9 cellular contexts compared by ENCODE assay signal in genomic region chr12:42097971-42098370, GRCh38. TPM values are rescaled to one million over a fixed set of nuclear protein-coding genes. Genes with fewer than 3 reads are reported as not detected.
DNase-seq lines count a peak whose midpoint lies in the region; ATAC-seq, FAIRE-seq and TF ChIP-seq lines count a peak whose summit lies in the region.
"Had no signal": no experiment of that assay in that cellular context is flagged by ENCODE, and none has a peak within 500 bp of the region (broad histone marks: within the 10 kb centered on the region; RNA-seq: fewer than 3 reads in every experiment).

No MANE protein-coding gene starts in this region.

- DNase-seq in HepG2 (ENCODE audit: low spot score) (no peak), small intestine (peak; percentile 79), SHP77 treated with DMSO at 0.1 percent for 48 hours (lab: John Stamatoyannopoulos, UW) (no peak), LoVo (ENCODE audit: low spot score) (no peak)

- H3K27ac Mint-ChIP-seq in activated T-helper 17 cell treated with anti-CD3 and anti-CD28 coated beads, Interleukin-2, amount 50 U/mL, for 72 hours, result peak overlapping the region; percentile 85
- H3K27ac Mint-ChIP-seq: nephron had no signal

- no peak for TF ChIP-seq EP300 in HepG2 (IDR thresholded peaks at IDR 0.05; ENCODE audit: low read depth in 2 of 2, low read length in 2 of 2)
- TF ChIP-seq EP300 in HepG2 (CRISPR knock-in tag; IDR thresholded peaks at IDR 0.05; ENCODE audit: borderline replicate concordance), result no peak
- no peak for TF ChIP-seq EP300 in gastroesophageal sphincter (IDR thresholded peaks at IDR 0.05)

- peaks cover 25% of the 10 kb centered on the region for H3K4me1 Mint-ChIP-seq in activated T-helper 17 cell treated with anti-CD3 and anti-CD28 coated beads, Interleukin-2, amount 50 U/mL, for 72 hours
- H3K4me1 Mint-ChIP-seq: nephron had no signal

- POLR2A ChIA-PET in HepG2 (lab: Yijun Ruan, JAX), result no interaction called here

- TF ChIP-seq RAD21 in liver (IDR thresholded peaks at IDR 0.05) (no peak), HepG2 (CRISPR knock-in tag; IDR thresholded peaks at IDR 0.05) (no peak)

- no peaks in the 10 kb centered on the region for H3K27me3 ChIP-seq in liver (ENCODE audit: control insufficient read depth in 4 of 4, insufficient read depth in 4 of 4, low read length in 3 of 4)
- no peaks in the 10 kb centered on the region; a peak in 1 of 5 replicates for H3K27me3 ChIP-seq in HepG2 (ENCODE audit: control insufficient read depth in 1 of 2, insufficient read depth in 2 of 2, low read length in 2 of 2)
- H3K27me3 ChIP-seq in small intestine (ENCODE audit: control insufficient read depth in 2 of 2, insufficient read depth in 2 of 2, low read length in 2 of 2), result no peaks in the 10 kb centered on the region
- no peaks in the 10 kb centered on the region for H3K27me3 ChIP-seq in gastroesophageal sphincter

- WGBS in liver, result 70% methylated on average over 5 of the region's 5 CpGs
- WGBS in HepG2 (ENCODE audit: low lambda C conversion rate), result 94% methylated on average over 5 of the region's 5 CpGs
- WGBS in small intestine, 3 donors, result 7 to 24% (median 9%) methylated on average over 5 of the region's 5 CpGs
- 59 to 72% methylated on average over 5 of the region's 5 CpGs for WGBS in gastroesophageal sphincter (ENCODE audit: low coverage in 1 of 2), 2 donors

- no peaks in the 10 kb centered on the region for H3K9me3 ChIP-seq in liver (ENCODE audit: control insufficient read depth in 4 of 4, low read length in 3 of 4)
- H3K9me3 ChIP-seq in HepG2 (ENCODE audit: low read length), result no peaks in the 10 kb centered on the region
- no peaks in the 10 kb centered on the region for H3K9me3 ChIP-seq in small intestine (ENCODE audit: control insufficient read depth, low read depth)
- H3K9me3 ChIP-seq in gastroesophageal sphincter, result no peaks in the 10 kb centered on the region

- peaks cover 28% of the 10 kb centered on the region for H3K36me3 Mint-ChIP-seq in activated T-helper 17 cell treated with anti-CD3 and anti-CD28 coated beads, Interleukin-2, amount 50 U/mL, for 72 hours (ENCODE audit: low read depth)

- TF ChIP-seq CTCF in liver (IDR thresholded peaks at IDR 0.05; ENCODE audit: low read depth, low read length, missing input control), result no peak
- no peak for TF ChIP-seq CTCF in HepG2 (CRISPR knock-in tag; IDR thresholded peaks at IDR 0.05)
- TF ChIP-seq CTCF in gastroesophageal sphincter (IDR thresholded peaks at IDR 0.05), result no peak

- BruUV-seq in HepG2 (replicated peaks; lab: Mats Ljungman, UMichigan), result no TSS peak

- no peaks in the 10 kb centered on the region for H3K79me2 ChIP-seq in HepG2 (ENCODE audit: insufficient read depth, low read length)

- CTCF ChIA-PET in HepG2 (lab: Yijun Ruan, JAX; ENCODE audit: low intra/inter-chr PET ratio, low total read pairs), result no interaction called here

- no peaks in the 10 kb centered on the region for H4K20me1 ChIP-seq in HepG2 (ENCODE audit: insufficient read depth, low read length)

- in situ Hi-C loops in HepG2 (cut with HindIII; ENCODE audit: extremely low pct_ligation_motif_present, low pct_unique_long_range_greater_than_20kb), result no loop called here

- no peak overlapping the region for H3K4me2 ChIP-seq in HepG2 (ENCODE audit: low read depth, low read length)

- H3K9me3 Mint-ChIP-seq in activated T-helper 17 cell treated with anti-CD3 and anti-CD28 coated beads, Interleukin-2, amount 50 U/mL, for 72 hours, result no peaks in the 10 kb centered on the region
- H3K9me3 Mint-ChIP-seq: nephron had no signal

- H3K36me3 ChIP-seq in liver (ENCODE audit: control insufficient read depth in 4 of 4, insufficient read depth in 3 of 4, low read depth in 1 of 4, low read length in 3 of 4), result peaks cover 0 to 4% (median 0%) of the 10 kb centered on the region in 4 donors
- H3K36me3 ChIP-seq in HepG2 (replicated peaks in 1 of 2; ENCODE audit: control insufficient read depth in 1 of 2, insufficient read depth in 2 of 2, low read length in 2 of 2), result no peaks in the 10 kb centered on the region; a peak in 1 of 5 replicates
- H3K36me3 ChIP-seq in small intestine (ENCODE audit: control insufficient read depth in 2 of 2, insufficient read depth in 2 of 2, low read length in 2 of 2), result peaks cover 0 to 2% of the 10 kb centered on the region in 2 donors
- peaks cover 0 to 31% of the 10 kb centered on the region in 2 donors for H3K36me3 ChIP-seq in gastroesophageal sphincter

- FAIRE-seq in HepG2 (lab: Jason Lieb, UNC), result no peak
- no peak for FAIRE-seq in small intestine (lab: Jason Lieb, UNC)

- H3K9ac ChIP-seq in liver (ENCODE audit: low read depth in 1 of 2, low read length in 2 of 2) (no peak overlapping the region), HepG2 (ENCODE audit: insufficient read depth, low read depth, low read length) (no peak overlapping the region)

- H3K27me3 Mint-ChIP-seq in activated T-helper 17 cell treated with anti-CD3 and anti-CD28 coated beads, Interleukin-2, amount 50 U/mL, for 72 hours, result no peaks in the 10 kb centered on the region

- peaks cover 0 to under 1% (median 0%) of the 10 kb centered on the region in 4 donors for H3K4me1 ChIP-seq in liver (ENCODE audit: control insufficient read depth in 4 of 4, insufficient read depth in 4 of 4, low read length in 3 of 4)
- H3K4me1 ChIP-seq in HepG2 (ENCODE audit: insufficient read depth, low read length), result no peaks in the 10 kb centered on the region
- no peaks in the 10 kb centered on the region for H3K4me1 ChIP-seq in small intestine (ENCODE audit: control insufficient read depth in 2 of 2, insufficient read depth in 1 of 2, low read depth in 1 of 2, low read length in 1 of 2)
- no peaks in the 10 kb centered on the region for H3K4me1 ChIP-seq in gastroesophageal sphincter

- no peak for TF ChIP-seq POLR2A in HepG2 (IDR thresholded peaks at IDR 0.05; ENCODE audit: insufficient read depth in 1 of 2, low read depth in 2 of 2, low read length in 2 of 2)
- no peak for TF ChIP-seq POLR2A in gastroesophageal sphincter (IDR thresholded peaks at IDR 0.05)

- ATAC-seq in HepG2 (no peak), HG03108 (IDR thresholded peaks at IDR 0.05; ENCODE audit: unreplicated experiment) (peak; percentile 93), gastroesophageal sphincter (no peak)
- peak; percentile 82 for ATAC-seq in activated T-helper 17 cell treated with anti-CD3 and anti-CD28 coated beads, Interleukin-2, amount 50 U/mL, for 72 hours (replicated peaks)

- no peak overlapping the region for H3K27ac ChIP-seq in liver (ENCODE audit: low read depth in 1 of 2, low read length in 2 of 2)
- no peak overlapping the region for H3K27ac ChIP-seq in HepG2 (ENCODE audit: extremely low read length, insufficient read depth, low read length)
- H3K27ac ChIP-seq in small intestine (ENCODE audit: low read depth in 1 of 2, low read length in 1 of 2), result peak overlapping the region; percentile 41 to 52
- H3K27ac ChIP-seq in gastroesophageal sphincter, result no peak overlapping the region

- H3K4me3 ChIP-seq in liver (ENCODE audit: low read depth in 1 of 3, low read length in 3 of 3) (no peak overlapping the region), HepG2 (replicated peaks in 1 of 3; ENCODE audit: insufficient read depth in 1 of 3, low read depth in 2 of 3, low read length in 3 of 3) (no peak overlapping the region), small intestine (ENCODE audit: low read depth in 1 of 2, low read length in 2 of 2) (peak overlapping the region in 1 of 2 donors; percentile 15), gastroesophageal sphincter (no peak overlapping the region)

- H2AFZ ChIP-seq in HepG2 (ENCODE audit: low read length), result no peak overlapping the region

- intact Hi-C loops in HepG2 (cut with micrococcal nuclease; ENCODE audit: unreplicated experiment), result no loop called here

- peak overlapping the region; percentile 76 for H3K4me3 Mint-ChIP-seq in activated T-helper 17 cell treated with anti-CD3 and anti-CD28 coated beads, Interleukin-2, amount 50 U/mL, for 72 hours
- H3K4me3 Mint-ChIP-seq: nephron had no signal

TF ChIP-seq in liver, 16 proteins besides CTCF, POLR2A, EP300 and RAD21:
- TF ChIP-seq YY1 (IDR thresholded peaks at IDR 0.05) (peak; percentile 83), FOXA2 (IDR thresholded peaks at IDR 0.05) (no peak), HNF4A (conservative IDR thresholded peaks at IDR 0.05) (no peak)

TF ChIP-seq in HepG2, 621 proteins besides CTCF, POLR2A, EP300 and RAD21 (continues in another document):
- no peak for TF ChIP-seq SRSF1 (optimal IDR thresholded peaks at IDR 0.05; ENCODE audit: low read depth, low read length)
- TF ChIP-seq ZNF101 (CRISPR knock-in tag; IDR thresholded peaks at IDR 0.05; ENCODE audit: borderline replicate concordance, low read depth), result no peak
- TF ChIP-seq ZNF441 (CRISPR knock-in tag; IDR thresholded peaks at IDR 0.05; ENCODE audit: borderline replicate concordance), result no peak
- no peak for TF ChIP-seq ETV5 (CRISPR knock-in tag; IDR thresholded peaks at IDR 0.05; ENCODE audit: borderline replicate concordance)

RNA-seq across cellular contexts. Expression of gene GXYLT1, which starts 46.7 kb away (rescaled TPM):
- total RNA-seq in liver (10 to 100 TPM; 11.2 to 13.7 TPM), HepG2 (2016; rRNA removed; fragmentation: Illumina TruSeq; extraction: Trizol) (12.8 and 17.0 TPM in 2 replicates), gastroesophageal sphincter (10 to 100 TPM in 1 of 4 donors, 1 to 10 TPM in 3; 6.9 to 11.6 (median 8.3) TPM)
- polyA plus RNA-seq in liver (1 to 10 TPM; 2.8 to 4.0 TPM), HepG2 (2011; rRNA removed) (5.8 and 7.8 TPM in 2 replicates), small intestine (1 to 10 TPM; 1.8 to 3.4 (median 1.9) TPM)
- 3.4 and 3.6 TPM in 2 replicates for total RNA-seq in HepG2 (2016; cell fraction: cytosol; rRNA removed; fragmentation: Illumina TruSeq; extraction: Trizol; ENCODE audit: low read depth)
- total RNA-seq in HepG2 (2016; cell fraction: insoluble cytoplasmic fraction; rRNA removed; fragmentation: Illumina TruSeq; extraction: Trizol), result 13.3 and 16.9 TPM in 2 replicates
- 4.0 and 5.0 TPM in 2 replicates for total RNA-seq in HepG2 (2016; cell fraction: membrane; rRNA removed; fragmentation: Illumina TruSeq; extraction: Trizol)
- total RNA-seq in HepG2 (2016; cell fraction: nucleus; rRNA removed; fragmentation: Illumina TruSeq; extraction: Trizol), result 22.7 and 26.4 TPM in 2 replicates
- polyA plus RNA-seq in HepG2 (2011; cell fraction: cytosol; rRNA removed), result 3.0 and 4.7 TPM in 2 replicates
- 2.4 and 2.9 TPM in 2 replicates for polyA plus RNA-seq in HepG2 (2011; cell fraction: nucleus; rRNA removed)
- polyA plus RNA-seq in HepG2 (2012), result 9.4 and 10.1 TPM in 2 replicates
- polyA plus RNA-seq in HepG2 (2016; cell fraction: cytosol; fragmentation: Illumina TruSeq; extraction: Trizol; ENCODE audit: low read depth), result 1.3 TPM in 2 replicates
- 12.8 and 13.8 TPM in 2 replicates for polyA plus RNA-seq in HepG2 (2016; cell fraction: insoluble cytoplasmic fraction; fragmentation: Illumina TruSeq; extraction: Trizol; ENCODE audit: low read depth)
- 1.9 and 3.0 TPM in 2 replicates for polyA plus RNA-seq in HepG2 (2016; cell fraction: membrane; fragmentation: Illumina TruSeq; extraction: Trizol; ENCODE audit: low read depth)
- polyA plus RNA-seq in HepG2 (2016; cell fraction: nucleus; fragmentation: Illumina TruSeq; extraction: Trizol; ENCODE audit: insufficient read depth, low read depth), result 28.3 and 28.9 TPM in 2 replicates
- polyA minus RNA-seq in HepG2 (2011; rRNA and poly(A)+ RNA removed; ENCODE audit: low replicate concordance), result 1.9 and 3.8 TPM in 2 replicates
- 8.5 and 10.3 TPM in 2 replicates for polyA minus RNA-seq in HepG2 (2011; cell fraction: cytosol; rRNA and poly(A)+ RNA removed)
- polyA minus RNA-seq in HepG2 (2011; cell fraction: nucleus; rRNA and poly(A)+ RNA removed), result 14.8 and 15.8 TPM in 2 replicates
- total RNA-seq in activated T-helper 17 cell treated with anti-CD3 and anti-CD28 coated beads, Interleukin-2, amount 50 U/mL, for 72 hours, result 10 to 100 TPM in 1 of 2 donors, 1 to 10 TPM in 1; 7.3 to 11.5 TPM

Comparison
In these comparisons a context has a peak if more than half of its experiments do, and no peak if none do; other contexts are left out.
1. H3K27ac ChIP-seq: peak in small intestine (2 of 2); none in liver (0 of 2), HepG2 (single experiment) and gastroesophageal sphincter (0 of 4).
2. ATAC-seq: peak in HG03108 (single experiment) and activated T-helper 17 cell treated with anti-CD3 and anti-CD28 coated beads, Interleukin-2, amount 50 U/mL, for 72 hours (single experiment); none in HepG2 (single experiment) and gastroesophageal sphincter (single experiment).